ENCODE assay signal across 15 cellular contexts in genomic region chr10:3236644-3237043, GRCh38.
DNase-seq lines count a peak whose midpoint lies in the region; TF ChIP-seq lines count a peak whose summit lies in the region.
"Had no signal": no experiment of that assay in that cellular context is flagged by ENCODE, and none has a peak within 500 bp of the region (broad histone marks: within the 10 kb centered on the region; RNA-seq: fewer than 3 reads in every experiment).

No MANE protein-coding gene starts in this region.

- H3K4ac ChIP-seq in neuronal stem cell (ENCODE audit: low read length) = no peak overlapping the region

- no peak overlapping the region for H4K91ac ChIP-seq in neuronal stem cell (ENCODE audit: low read depth, low read length, poor library complexity)

- H3K27ac ChIP-seq in neuronal stem cell (replicated peaks; ENCODE audit: low read length) (no peak overlapping the region), smooth muscle cell (ENCODE audit: low read depth) (no peak overlapping the region), breast epithelium (no peak overlapping the region)
- H3K27ac ChIP-seq: 22Rv1 had no signal

- TF ChIP-seq POLR2A in lower leg skin (IDR thresholded peaks at IDR 0.05) (no peak), breast epithelium (IDR thresholded peaks at IDR 0.05) (no peak)

- H3K36me3 ChIP-seq in neuronal stem cell (replicated peaks in 1 of 2; ENCODE audit: control insufficient read depth in 2 of 2, insufficient read depth in 2 of 2, low read length in 2 of 2) (no peaks in the 10 kb centered on the region), smooth muscle cell (ENCODE audit: low read depth) (no peaks in the 10 kb centered on the region), breast epithelium (no peaks in the 10 kb centered on the region)

- H3K4me2 ChIP-seq in neuronal stem cell (ENCODE audit: insufficient read depth, low read length, poor library complexity, severe bottlenecking) (no peak overlapping the region), smooth muscle cell (peak overlapping the region; percentile 14)
- H3K4me2 ChIP-seq: GM23338 had no signal

- peaks cover 2% of the 10 kb centered on the region for H3K79me1 ChIP-seq in neuronal stem cell (ENCODE audit: low read depth, low read length)

- no peaks in the 10 kb centered on the region for H3K79me2 ChIP-seq in smooth muscle cell (ENCODE audit: low read depth)

- H3F3A ChIP-seq in smooth muscle cell (ENCODE audit: low read depth) = peaks cover 16% of the 10 kb centered on the region

- no peak overlapping the region for H3K23ac ChIP-seq in neuronal stem cell (ENCODE audit: low read depth, low read length, poor library complexity)

- H3K27me3 ChIP-seq in neuronal stem cell (ENCODE audit: control insufficient read depth in 3 of 3, insufficient read depth in 3 of 3, low read depth in 1 of 3, low read length in 3 of 3) (no peaks in the 10 kb centered on the region), smooth muscle cell (ENCODE audit: low read depth) (no peaks in the 10 kb centered on the region), breast epithelium (no peaks in the 10 kb centered on the region)

- DNase-seq in NCI-H146 (lab: John Stamatoyannopoulos, UW) (peak; percentile 39), NCI-H146 treated with DMSO at 0.1 percent for 48 hours (lab: John Stamatoyannopoulos, UW; ENCODE audit: unreplicated experiment) (no peak), islet precursor cell (peak; percentile 38), neuronal stem cell (ENCODE audit: low spot score) (no peak), smooth muscle cell (lab: John Stamatoyannopoulos, UW; ENCODE audit: unreplicated experiment) (no peak), lower leg skin (ENCODE audit: low spot score in 2 of 2) (no peak), SIG-M5 treated with dmso at 0.1 percent for 504 hours (lab: John Stamatoyannopoulos, UW; ENCODE audit: unreplicated experiment) (no peak), breast epithelium (ENCODE audit: low spot score in 2 of 2) (no peak)
- DNase-seq: Caco-2; CD8-positive, alpha-beta memory T cell; DND-41; GDM1; H9 had no signal

- no CpG with 5 or more reads among the region's 13 CpGs for WGBS in neuronal stem cell (ENCODE audit: extremely low coverage in 2 of 2, insufficient read length in 2 of 2, insufficient replicate concordance in 1 of 2), 2 donors
- 95% methylated on average over 13 of the region's 13 CpGs for WGBS in smooth muscle cell (ENCODE audit: low lambda C conversion rate)
- WGBS in lower leg skin, 2 donors = 88 to 95% methylated on average over 9 to 13 of the region's 13 CpGs

- H3K9me3 ChIP-seq in neuronal stem cell (replicated peaks in 1 of 2; ENCODE audit: control insufficient read depth in 2 of 2, insufficient read depth in 1 of 2, low read depth in 1 of 2, low read length in 2 of 2) = peaks cover 0 to 2% of the 10 kb centered on the region in 2 donors
- no peaks in the 10 kb centered on the region for H3K9me3 ChIP-seq in smooth muscle cell (replicated peaks; ENCODE audit: low read depth)
- no peaks in the 10 kb centered on the region for H3K9me3 ChIP-seq in breast epithelium
- H3K9me3 ChIP-seq: Caco-2 had no signal

- H4K8ac ChIP-seq in neuronal stem cell (ENCODE audit: low read depth, low read length) = peak overlapping the region; percentile 25

- H3K4me1 ChIP-seq in neuronal stem cell (ENCODE audit: control insufficient read depth in 2 of 2, insufficient read depth in 1 of 2, low read depth in 1 of 2, low read length in 2 of 2) (peaks cover 0 to 11% of the 10 kb centered on the region in 2 donors), smooth muscle cell (ENCODE audit: low read depth) (no peaks in the 10 kb centered on the region), breast epithelium (no peaks in the 10 kb centered on the region)
- H3K4me1 ChIP-seq: Caco-2 had no signal

- intact Hi-C loops in lower leg skin (cut with DNase I; ENCODE audit: low total_unique reads) (loop anchor here (10.0 kb wide), 1 partner anchor 1428 kb away; no protein-coding TSS in a partner anchor), breast epithelium (cut with DNase I; ENCODE audit: low total_unique reads) (no loop called here)

- H2BK15ac ChIP-seq in neuronal stem cell (ENCODE audit: low read length) = no peak overlapping the region

- peak overlapping the region; percentile 9 for H3K9ac ChIP-seq in neuronal stem cell (ENCODE audit: low read depth, low read length, poor library complexity)
- no peak overlapping the region for H3K9ac ChIP-seq in smooth muscle cell (ENCODE audit: low read depth)

- no peak overlapping the region for H2BK120ac ChIP-seq in neuronal stem cell (ENCODE audit: low read depth, low read length)

- H2BK5ac ChIP-seq in neuronal stem cell (ENCODE audit: low read length) = no peak overlapping the region

- H4K20me1 ChIP-seq in smooth muscle cell (ENCODE audit: low read depth) = no peaks in the 10 kb centered on the region

- H3K4me3 ChIP-seq in neuronal stem cell (ENCODE audit: low read length in 2 of 2) (no peak overlapping the region), smooth muscle cell (no peak overlapping the region), lower leg skin (ENCODE audit: low read depth, poor library complexity, severe bottlenecking) (no peak overlapping the region), breast epithelium (no peak overlapping the region)
- H3K4me3 ChIP-seq: GM23338 had no signal

- H2BK12ac ChIP-seq in neuronal stem cell (ENCODE audit: low read length) = peak overlapping the region; percentile 44

- H3K14ac ChIP-seq in neuronal stem cell (ENCODE audit: low read length) = no peak overlapping the region

- H2AFZ ChIP-seq in neuronal stem cell (ENCODE audit: low read length) = peak overlapping the region; percentile 33
- H2AFZ ChIP-seq in smooth muscle cell (ENCODE audit: low read depth) = no peak overlapping the region
- H2AFZ ChIP-seq: GM23338 had no signal

- peak overlapping the region; percentile 62 for H3K18ac ChIP-seq in neuronal stem cell (ENCODE audit: low read length)

- H2AK5ac ChIP-seq in neuronal stem cell (ENCODE audit: low read depth, low read length) = no peak overlapping the region

- no peak for TF ChIP-seq CTCF in smooth muscle cell (IDR thresholded peaks at IDR 0.05; ENCODE audit: borderline replicate concordance, insufficient read depth, poor library complexity, severe bottlenecking)
- no peak for TF ChIP-seq CTCF in lower leg skin (IDR thresholded peaks at IDR 0.05)
- no peak for TF ChIP-seq CTCF in breast epithelium (IDR thresholded peaks at IDR 0.05)

Comparison
In these comparisons a context has a peak if more than half of its experiments do, and no peak if none do; other contexts are left out.
1. DNase-seq: peak in NCI-H146 (single experiment) and islet precursor cell (single experiment); none in NCI-H146 treated with DMSO at 0.1 percent for 48 hours (single experiment), neuronal stem cell (single experiment), smooth muscle cell (single experiment), lower leg skin (0 of 2), SIG-M5 treated with dmso at 0.1 percent for 504 hours (single experiment) and breast epithelium (0 of 2).